15 cellular contexts compared by ENCODE assay signal in the genomic region with DNA sequence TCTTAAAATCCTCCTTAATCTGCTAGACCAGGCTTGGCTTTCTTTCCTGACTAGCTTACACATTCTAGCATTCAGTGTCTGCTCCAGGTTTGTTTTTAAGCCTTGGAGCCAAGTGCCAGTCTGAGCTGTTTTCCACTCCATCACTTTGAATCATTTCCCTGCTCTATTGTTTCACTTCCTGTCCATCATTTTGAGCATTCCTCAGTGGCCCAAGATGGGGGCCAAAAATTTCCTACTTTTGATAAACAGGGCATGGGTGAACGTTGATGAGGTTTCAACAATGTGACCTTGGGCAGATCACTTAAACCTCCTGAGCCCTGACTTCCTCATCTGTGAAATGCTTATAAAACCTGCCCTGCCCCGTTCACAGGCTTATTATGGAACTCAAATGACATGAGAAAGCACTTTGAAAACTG. TPM values are rescaled to one million over a fixed set of nuclear protein-coding genes. Genes with fewer than 3 reads are reported as not detected.
DNase-seq lines count a peak whose midpoint lies in the region; ATAC-seq, FAIRE-seq and TF ChIP-seq lines count a peak whose summit lies in the region.
"Had no signal": no experiment of that assay in that cellular context is flagged by ENCODE, and none has a peak within 500 bp of the region (broad histone marks: within the 10 kb centered on the region; RNA-seq: fewer than 3 reads in every experiment).

No MANE protein-coding gene starts in this region.

- TF ChIP-seq EP300 in GM12878 (IDR thresholded peaks at IDR 0.05; ENCODE audit: borderline replicate concordance in 1 of 2, control insufficient read depth in 1 of 2, low read depth in 2 of 2, low read length in 2 of 2) = no peak

- H3K36me3 ChIP-seq in GM12878 (ENCODE audit: control insufficient read depth in 2 of 2, insufficient read depth in 2 of 2, low read length in 1 of 2) = no peaks in the 10 kb centered on the region
- H3K36me3 ChIP-seq in mucosa of rectum (ENCODE audit: control insufficient read depth in 2 of 2, insufficient read depth in 2 of 2, low read length in 2 of 2) = no peaks in the 10 kb centered on the region
- H3K36me3 ChIP-seq: tibial artery had no signal

- H3K27me3 ChIP-seq in GM12878 (replicated peaks in 1 of 2; ENCODE audit: control insufficient read depth in 2 of 2, insufficient read depth in 2 of 2, low read length in 1 of 2) (peaks cover 0 to 5% of the 10 kb centered on the region in 2 experiments; a peak in 1 of 4 replicates), mucosa of rectum (ENCODE audit: control insufficient read depth in 2 of 2, insufficient read depth in 2 of 2, low read length in 2 of 2) (no peaks in the 10 kb centered on the region)
- H3K27me3 ChIP-seq: tibial artery had no signal

- TF ChIP-seq CTCF in GM12878 (IDR thresholded peaks at IDR 0.05 in 2 of 3, conservative IDR thresholded peaks at IDR 0.05 in 1 of 3; ENCODE audit: control insufficient read depth in 2 of 3, extremely low read depth in 1 of 3, insufficient read depth in 1 of 3, low read depth in 3 of 3, low read length in 3 of 3) = no peak

- H3K4me1 ChIP-seq in GM12878 (ENCODE audit: control insufficient read depth, insufficient read depth, low read length) = peaks cover 21% of the 10 kb centered on the region
- peaks cover 12 to 26% of the 10 kb centered on the region in 2 donors for H3K4me1 ChIP-seq in mucosa of rectum (ENCODE audit: control insufficient read depth in 2 of 2, insufficient read depth in 2 of 2, low read length in 2 of 2)

- FAIRE-seq in GM12878 (lab: Jason Lieb, UNC) = no peak
- FAIRE-seq: astrocyte had no signal

- CTCF ChIA-PET in GM12878 (lab: Yijun Ruan, JAX) = interaction anchor here (0.6 to 1.2 kb wide), 2 partner anchors 70 to 171 kb away, joined by 3 read pairs; no protein-coding TSS in a partner anchor

- no peaks in the 10 kb centered on the region for H3K79me2 ChIP-seq in GM12878 (ENCODE audit: control insufficient read depth, insufficient read depth, low read length)

- H3K27ac ChIP-seq in GM12878 (ENCODE audit: control insufficient read depth, insufficient read depth) (no peak overlapping the region), mucosa of rectum (ENCODE audit: low read depth in 2 of 2, low read length in 2 of 2) (peak overlapping the region; percentile 43 to 67)
- H3K27ac ChIP-seq: tibial artery had no signal

- H3K4me3 ChIP-seq in GM12878 (no peak overlapping the region), mucosa of rectum (ENCODE audit: low read length in 2 of 2) (no peak overlapping the region)
- H3K4me3 ChIP-seq: tibial artery had no signal

- H3K9me3 ChIP-seq in GM12878 (replicated peaks; ENCODE audit: control insufficient read depth, insufficient read depth, low read length) (no peaks in the 10 kb centered on the region; the same call in 2 of the 3 replicates), mucosa of rectum (ENCODE audit: control insufficient read depth in 2 of 2, low read length in 2 of 2) (no peaks in the 10 kb centered on the region)
- H3K9me3 ChIP-seq: tibial artery had no signal

- RAD21 ChIA-PET in GM12878 (lab: Charles Lee; ENCODE audit: unreplicated experiment) = no interaction called here

- H3K9ac ChIP-seq in GM12878 (ENCODE audit: control insufficient read depth, insufficient read depth, low read length) (no peak overlapping the region), mucosa of rectum (ENCODE audit: low read depth in 1 of 2, low read length in 2 of 2) (no peak overlapping the region)

- POLR2A ChIA-PET in GM12878 (lab: Charles Lee) = no interaction called here

- intact Hi-C loops in GM12878 (cut with micrococcal nuclease; ENCODE audit: unreplicated experiment) = no loop called here

- SMC1A ChIA-PET in GM12878 (lab: Charles Lee; ENCODE audit: uncharacterized antibody, unreplicated experiment) = interaction anchor here (1.3 kb wide), 1 partner anchor 47 kb away, joined by 4 read pairs; no protein-coding TSS in a partner anchor

- H2AFZ ChIP-seq in GM12878 (ENCODE audit: control insufficient read depth, low read depth, low read length) = no peak overlapping the region

- no peak overlapping the region; the same call in 1 of the 2 replicates for H3K4me2 ChIP-seq in GM12878 (ENCODE audit: control insufficient read depth, insufficient read depth)

- BruUV-seq in GM12878 (replicated peaks; lab: Mats Ljungman, UMichigan) = no TSS peak

- no peaks in the 10 kb centered on the region for H4K20me1 ChIP-seq in GM12878 (ENCODE audit: control insufficient read depth, insufficient read depth)

- in situ Hi-C loops in GM12878 (cut with MboI) = no loop called here

- TF ChIP-seq RAD21 in GM12878 (IDR thresholded peaks at IDR 0.05; ENCODE audit: insufficient read depth, low read depth, low read length) = no peak

- WGBS in GM12878 (ENCODE audit: insufficient coverage, insufficient replicate concordance, low lambda C conversion rate, missing lambda C conversion rate) = 0% methylated on average over 2 of the region's 2 CpGs

- no peak for ATAC-seq in GM12878

- DNase-seq in DMS79 (lab: John Stamatoyannopoulos, UW) = peak; percentile 17
- peak; percentile 40 for DNase-seq in NCI-H2107 treated with DMSO at 0.1 percent for 48 hours (lab: John Stamatoyannopoulos, UW; ENCODE audit: unreplicated experiment)
- DNase-seq in GM12878 (ENCODE audit: low read depth, low spot score) = no peak
- DNase-seq in NCI-H446 (lab: John Stamatoyannopoulos, UW) = no peak
- no peak for DNase-seq in HCEC 1CT
- no peak for DNase-seq in NCI-H146 (lab: John Stamatoyannopoulos, UW)
- no peak for DNase-seq in stimulated activated CD4-positive, alpha-beta T cell treated with anti-CD3 and anti-CD28 coated beads, Interleukin-12 subunit alpha, Interleukin-12 subunit beta, amount 100 ng/mL, for 4 hours
- DNase-seq: activated gamma-delta T cell; mesenchymal stem cell; right cardiac atrium; stimulated activated CD4-positive, alpha-beta T cell treated with anti-CD3 and anti-CD28 coated beads, Interleukin-1b, Interleukin-23, amount 100 ng/mL, for 48 hours had no signal

- TF ChIP-seq POLR2A in GM12878 (IDR thresholded peaks at IDR 0.05; ENCODE audit: low read depth, low read length) = no peak

TF ChIP-seq in GM12878, 131 proteins besides CTCF, POLR2A, EP300 and RAD21:
- TF ChIP-seq FOXM1 (IDR thresholded peaks at IDR 0.05; ENCODE audit: low read depth, low read length) (no peak), SPI1 (IDR thresholded peaks at IDR 0.05; ENCODE audit: borderline replicate concordance, insufficient read depth, low read depth, low read length) (peak; percentile 54; the same call in 1 of the 2 replicates)

RNA-seq across cellular contexts. Expression of gene CYP19A1, which starts 4.4 kb away (rescaled TPM):
- total RNA-seq in GM12878 (2013; cell fraction: nucleolus; rRNA removed) = not detected in 2 replicates
- 0.96 and 2.1 TPM in 2 replicates for total RNA-seq in GM12878 (2014; rRNA removed)
- total RNA-seq in GM12878 (2014; rRNA removed; fragmentation: Illumina TruSeq; extraction: Trizol) = 0.63 and 1.1 TPM in 2 replicates
- total RNA-seq in GM12878 (2021) = 1.2 and 1.4 TPM in 2 replicates
- polyA plus RNA-seq in GM12878 (2011; ENCODE audit: low read depth) = not detected
- 0.35 and 1.3 TPM in 2 replicates for polyA plus RNA-seq in GM12878 (2011; rRNA removed)
- 0.20 and 0.27 TPM in 2 replicates for polyA plus RNA-seq in GM12878 (2011; cell fraction: cytosol; rRNA removed)
- polyA plus RNA-seq in GM12878 (2011; cell fraction: nucleus; rRNA removed) = 0.56 and 0.88 TPM in 2 replicates
- polyA plus RNA-seq in GM12878 (2012) = 0.29 TPM in 1 of 2 replicates, not detected in the other
- 0.76 and 4.2 TPM in 2 replicates for polyA plus RNA-seq in GM12878 (2014; fragmentation: Illumina TruSeq; extraction: Trizol)
- 1 to 10 TPM; 1.3 to 1.8 TPM for polyA plus RNA-seq in GM12878 (2014; fragmentation: Nextera tagmentation; extraction: Ambion mirVana)
- polyA plus RNA-seq in GM12878 (2014; rRNA removed) = 0.08 and 1.3 TPM in 2 replicates
- polyA plus RNA-seq in GM12878 (2016; fragmentation: Nextera tagmentation; extraction: Ambion mirVana) = under 1 TPM; 0.59 to 0.63 TPM
- 0.36 TPM in 1 of 2 replicates, not detected in the other for polyA minus RNA-seq in GM12878 (2011; rRNA and poly(A)+ RNA removed)
- polyA minus RNA-seq in GM12878 (2011; cell fraction: cytosol; rRNA and poly(A)+ RNA removed) = not detected in 2 replicates
- polyA minus RNA-seq in GM12878 (2011; cell fraction: nucleus; rRNA and poly(A)+ RNA removed) = 0.36 TPM in 1 of 2 replicates, not detected in the other
- total RNA-seq: activated CD8-positive, alpha-beta memory T cell treated with anti-CD3 and anti-CD28 coated beads for 36 hours had no signal

RNA-seq across cellular contexts. Expression of gene GLDN, which starts 7.4 kb away (rescaled TPM):
- total RNA-seq in GM12878 (2013; cell fraction: nucleolus; rRNA removed) = not detected in 2 replicates
- total RNA-seq in GM12878 (2014; rRNA removed) (not detected in 2 replicates), GM12878 (2014; rRNA removed; fragmentation: Illumina TruSeq; extraction: Trizol) (not detected in 2 replicates), GM12878 (2021) (0.13 TPM in 1 of 2 replicates, not detected in the other)
- not detected for polyA plus RNA-seq in GM12878 (2011; ENCODE audit: low read depth)
- polyA plus RNA-seq in GM12878 (2011; rRNA removed) (not detected in 2 replicates), GM12878 (2014; fragmentation: Illumina TruSeq; extraction: Trizol) (not detected in 2 replicates), GM12878 (2014; fragmentation: Nextera tagmentation; extraction: Ambion mirVana) (not detected), GM12878 (2014; rRNA removed) (not detected in 2 replicates), GM12878 (2016; fragmentation: Nextera tagmentation; extraction: Ambion mirVana) (not detected)
- not detected in 2 replicates for polyA plus RNA-seq in GM12878 (2011; cell fraction: cytosol; rRNA removed)
- polyA plus RNA-seq in GM12878 (2011; cell fraction: nucleus; rRNA removed) = not detected in 2 replicates
- not detected in 2 replicates for polyA plus RNA-seq in GM12878 (2012)
- polyA minus RNA-seq in GM12878 (2011; rRNA and poly(A)+ RNA removed) = not detected in 2 replicates
- polyA minus RNA-seq in GM12878 (2011; cell fraction: cytosol; rRNA and poly(A)+ RNA removed) = not detected in 2 replicates
- not detected in 2 replicates for polyA minus RNA-seq in GM12878 (2011; cell fraction: nucleus; rRNA and poly(A)+ RNA removed)
- total RNA-seq: activated CD8-positive, alpha-beta memory T cell treated with anti-CD3 and anti-CD28 coated beads for 36 hours had no signal

Comparison
In these comparisons a context has a peak if more than half of its experiments do, and no peak if none do; other contexts are left out.
1. DNase-seq: peak in DMS79 (single experiment) and NCI-H2107 treated with DMSO at 0.1 percent for 48 hours (single experiment); none in GM12878 (single experiment), NCI-H446 (0 of 2), HCEC 1CT (single experiment), NCI-H146 (single experiment) and stimulated activated CD4-positive, alpha-beta T cell treated with anti-CD3 and anti-CD28 coated beads, Interleukin-12 subunit alpha, Interleukin-12 subunit beta, amount 100 ng/mL, for 4 hours (single experiment).